Comparison of ENCODE assay signal across 7 cellular contexts in genomic region chr19:41785653-41786052, GRCh38. TPM values are rescaled to one million over a fixed set of nuclear protein-coding genes. Genes with fewer than 3 reads are reported as not detected.
A peak's percentile ranks its signal among the peaks of the same experiment; 100 is the strongest.
DNase-seq lines count a peak whose midpoint lies in the region; ATAC-seq, FAIRE-seq and TF ChIP-seq lines count a peak whose summit lies in the region.

No MANE protein-coding gene starts in this region.

- peak overlapping the region in 5 of 8 donors; percentile 15 to 64 (median 51) for H3K27ac ChIP-seq in spleen

- H3K36me3 ChIP-seq in spleen, result no peaks in the 10 kb centered on the region

- no peak for ATAC-seq in GM18520 (IDR thresholded peaks at IDR 0.05; ENCODE audit: unreplicated experiment)

- no peaks in the 10 kb centered on the region for H3K9me3 ChIP-seq in spleen

- TF ChIP-seq CTCF in spleen (IDR thresholded peaks at IDR 0.05 in 8 of 11, conservative IDR thresholded peaks at IDR 0.05 in 3 of 11), result peak; percentile 66 to 89 (median 77)

- peak overlapping the region in 1 of 8 donors; percentile 33 for H3K4me3 ChIP-seq in spleen

- TF ChIP-seq POLR2A in GM12892 (IDR thresholded peaks at IDR 0.05; ENCODE audit: low read depth, low read length), result no peak
- TF ChIP-seq POLR2A in spleen (IDR thresholded peaks at IDR 0.05), result no peak

- DNase-seq in GM12892 (ENCODE audit: insufficient read length) (peak; percentile 72), NCI-H146 (lab: John Stamatoyannopoulos, UW) (peak; percentile 86), T follicular helper cell (ENCODE audit: low read depth) (peak; percentile 55), amniotic epithelial cell (ENCODE audit: low read depth) (peak; percentile 66), iPS DF 4.7 (ENCODE audit: extremely low read depth, low spot score) (peak; percentile 85), spleen (peak; percentile 84)

- peaks cover 0 to 37% (median 25%) of the 10 kb centered on the region in 6 donors for H3K4me1 ChIP-seq in spleen

- FAIRE-seq in GM12892 (lab: Jason Lieb, UNC), result peak; percentile 95

- WGBS in spleen, 5 donors, result 0 to 2% (median 1%) methylated on average over 10 of the region's 10 CpGs

- peaks cover 0 to 64% (median 7%) of the 10 kb centered on the region in 7 donors for H3K27me3 ChIP-seq in spleen (replicated peaks in 1 of 7)

- intact Hi-C loops in spleen (cut with DNase I; ENCODE audit: low total_unique reads), result loop anchor here (5.0 kb wide), 1 partner anchor 33 kb away; no protein-coding TSS in a partner anchor

RNA-seq across cellular contexts. Expression of gene CEACAM3, which starts 10.7 kb away (rescaled TPM):
- polyA plus RNA-seq in GM12892 (2012; ENCODE audit: missing spikeins), result not detected
- total RNA-seq in spleen, result 10 to 100 TPM in 5 of 7 donors, 1 to 10 TPM in 2; 3.8 to 31.9 (median 13.5) TPM
- polyA plus RNA-seq in spleen, result 1 to 10 TPM in 2 of 3 donors, under 1 TPM in 1; 0.55 to 4.0 (median 1.6) TPM

RNA-seq across cellular contexts. Expression of gene CEACAM6, which starts 30.3 kb away (rescaled TPM):
- not detected for polyA plus RNA-seq in GM12892 (2012; ENCODE audit: missing spikeins)
- total RNA-seq in spleen, result 10 to 100 TPM in 1 of 7 donors, 1 to 10 TPM in 5, under 1 TPM in 1; 0.88 to 14.8 (median 2.4) TPM
- polyA plus RNA-seq in spleen, result under 1 TPM; 0.27 to 0.48 (median 0.45) TPM

RNA-seq across cellular contexts. Expression of gene LYPD4, which starts 58.8 kb away (rescaled TPM):
- not detected for polyA plus RNA-seq in GM12892 (2012; ENCODE audit: missing spikeins)
- total RNA-seq in spleen, result not detected
- under 1 TPM in 1 of 3 donors, not detected in 2; 0.04 TPM for polyA plus RNA-seq in spleen

RNA-seq across cellular contexts. Expression of gene DMRTC2, which starts 59.2 kb away (rescaled TPM):
- not detected for polyA plus RNA-seq in GM12892 (2012; ENCODE audit: missing spikeins)
- total RNA-seq in spleen, result not detected
- not detected for polyA plus RNA-seq in spleen
